ENCODE assay signal across 9 cellular contexts in the genomic region with DNA sequence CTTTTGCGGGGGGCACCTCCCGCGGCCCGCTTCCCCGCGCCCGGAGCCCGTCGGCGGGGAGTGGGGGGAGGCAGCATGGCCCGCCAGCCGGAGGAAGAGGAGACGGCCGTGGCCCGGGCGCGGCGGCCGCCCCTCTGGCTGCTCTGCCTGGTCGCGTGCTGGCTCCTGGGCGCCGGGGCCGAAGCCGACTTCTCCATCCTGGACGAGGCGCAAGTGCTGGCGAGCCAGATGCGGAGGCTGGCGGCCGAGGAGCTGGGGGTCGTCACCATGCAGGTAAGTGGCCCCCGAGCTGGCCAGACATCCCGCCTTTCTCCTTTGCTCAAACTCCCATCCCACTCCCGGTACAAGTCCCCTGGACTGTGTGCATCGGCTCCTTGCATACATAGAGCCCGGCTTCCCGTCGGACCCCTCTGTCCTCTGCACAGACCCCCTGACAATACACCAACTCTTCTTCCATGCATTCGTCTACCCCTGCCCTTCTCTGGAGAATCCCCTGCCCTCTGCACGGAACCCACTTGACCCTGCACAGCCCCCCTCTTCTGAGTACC. TPM values are rescaled to one million over a fixed set of nuclear protein-coding genes. Genes with fewer than 3 reads are reported as not detected.
DNase-seq lines count a peak whose midpoint lies in the region; ATAC-seq, FAIRE-seq and TF ChIP-seq lines count a peak whose summit lies in the region.
"Had no signal": no experiment of that assay in that cellular context is flagged by ENCODE, and none has a peak within 500 bp of the region (broad histone marks: within the 10 kb centered on the region; RNA-seq: fewer than 3 reads in every experiment).

No MANE protein-coding gene starts in this region.

- peak overlapping the region; percentile 67 for H3K27ac Mint-ChIP-seq in astrocyte (ENCODE audit: unreplicated experiment)

- H3K27ac ChIP-seq in astrocyte (ENCODE audit: low read depth, low read length) (peak overlapping the region; percentile 48), skin epidermis (peak overlapping the region; percentile 52 to 92 (median 85))

- H3K4me1 ChIP-seq in astrocyte (ENCODE audit: insufficient read depth, low read length) = peaks cover 10% of the 10 kb centered on the region

- H3K36me3 ChIP-seq in astrocyte (ENCODE audit: insufficient read depth, low read length) = no peaks in the 10 kb centered on the region

- H3K4me3 Mint-ChIP-seq in astrocyte (ENCODE audit: unreplicated experiment) = peak overlapping the region; percentile 96

- DNase-seq in DMS53 (lab: John Stamatoyannopoulos, UW) (peak; percentile 75), KBM-7 (peak; percentile 58), astrocyte (ENCODE audit: low read depth) (no peak), iPS-NIHi11 (ENCODE audit: low spot score) (peak; percentile 54), cerebellar cortex (ENCODE audit: low spot score) (no peak)

- peak; percentile 22 for ATAC-seq in GM21381 (IDR thresholded peaks at IDR 0.05; ENCODE audit: unreplicated experiment)
- no peak for ATAC-seq in HG02870 (IDR thresholded peaks at IDR 0.05; ENCODE audit: unreplicated experiment)

- H3K36me3 Mint-ChIP-seq in astrocyte (ENCODE audit: low read depth, unreplicated experiment) = no peaks in the 10 kb centered on the region

- FAIRE-seq in astrocyte (lab: Jason Lieb, UNC) = no peak
- FAIRE-seq: TTC549 had no signal

- H3K79me2 ChIP-seq in astrocyte (ENCODE audit: insufficient read depth, low read length) = peaks cover 16% of the 10 kb centered on the region

- peaks cover 31% of the 10 kb centered on the region for H4K20me1 ChIP-seq in astrocyte (ENCODE audit: insufficient read depth, low read length)

- H3K4me3 ChIP-seq in astrocyte (ENCODE audit: insufficient read depth, low read depth, low read length) (peak overlapping the region; percentile 78), skin epidermis (peak overlapping the region; percentile 54 to 80 (median 66))

- H3K27me3 ChIP-seq in astrocyte (ENCODE audit: insufficient read depth, low read length) = peaks cover 7% of the 10 kb centered on the region

- TF ChIP-seq CTCF in astrocyte (IDR thresholded peaks at IDR 0.05; ENCODE audit: insufficient read depth, low read depth, low read length) = no peak

- peak overlapping the region; percentile 95 for H3K4me2 ChIP-seq in astrocyte (ENCODE audit: low read length)

- H3K9me3 Mint-ChIP-seq in astrocyte (ENCODE audit: unreplicated experiment) = peaks cover 1% of the 10 kb centered on the region

- H3K9ac ChIP-seq in astrocyte (ENCODE audit: low read length) = peak overlapping the region; percentile 80

- peaks cover 18% of the 10 kb centered on the region for H3K27me3 Mint-ChIP-seq in astrocyte (ENCODE audit: low read depth, unreplicated experiment)

- peaks cover 26% of the 10 kb centered on the region for H3K4me1 Mint-ChIP-seq in astrocyte (ENCODE audit: low read depth, unreplicated experiment)

- no peaks in the 10 kb centered on the region for H3K9me3 ChIP-seq in astrocyte (ENCODE audit: insufficient read depth, low read depth, low read length)

- in situ Hi-C loops in KBM-7 (cut with MboI; ENCODE audit: low pct_unique_long_range_greater_than_20kb, low sequenced_read_pairs) = no loop called here

- peak overlapping the region; percentile 70 for H2AFZ ChIP-seq in astrocyte (ENCODE audit: low read depth, low read length)

RNA-seq across cellular contexts. Expression of gene CACHD1, which starts 0.8 kb away (rescaled TPM):
- total RNA-seq in astrocyte = 21.2 and 28.3 TPM in 2 replicates

Comparison
In these comparisons a context has a peak if more than half of its experiments do, and no peak if none do; other contexts are left out.
1. DNase-seq: peak in DMS53 (single experiment), KBM-7 (single experiment) and iPS-NIHi11 (single experiment); none in astrocyte (single experiment) and cerebellar cortex (single experiment).